In the genomic region with DNA sequence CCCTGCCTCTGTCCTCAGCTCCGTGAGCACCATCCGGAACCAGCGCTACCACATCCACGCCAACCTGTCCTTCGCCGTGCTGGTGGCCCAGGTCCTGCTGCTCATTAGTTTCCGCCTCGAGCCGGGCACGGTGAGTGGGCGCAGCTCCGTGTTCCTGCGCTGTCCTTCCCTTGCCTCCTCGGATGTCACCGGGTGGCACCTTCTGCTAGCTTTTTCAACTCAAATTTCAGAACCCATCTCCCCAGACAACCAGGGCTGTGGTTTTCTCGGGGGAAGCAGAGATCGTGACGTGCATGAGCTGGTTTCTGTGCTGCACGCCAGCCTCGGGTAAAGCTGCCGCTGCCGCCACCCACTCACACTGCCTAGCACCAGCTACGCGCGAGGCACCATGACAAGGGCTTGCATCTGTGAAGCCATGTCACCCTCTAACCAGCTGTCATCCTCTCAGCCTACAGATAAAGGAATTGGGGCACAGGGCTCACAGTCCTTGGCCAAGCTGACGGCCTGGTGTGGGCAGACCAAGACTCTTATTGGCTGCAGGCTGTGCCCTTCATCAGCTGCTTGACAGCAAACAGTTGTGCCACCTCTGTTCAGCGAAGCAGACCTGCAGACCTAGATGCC, we compare ENCODE assay signal across 1 cellular context.
A peak's percentile ranks its signal among the peaks of the same experiment; 100 is the strongest.
TF ChIP-seq lines count a peak whose summit lies in the region.

No MANE protein-coding gene starts in this region.

TF ChIP-seq in GM12878, 131 proteins besides CTCF, POLR2A, EP300 and RAD21:
- TF ChIP-seq, protein P1, sequence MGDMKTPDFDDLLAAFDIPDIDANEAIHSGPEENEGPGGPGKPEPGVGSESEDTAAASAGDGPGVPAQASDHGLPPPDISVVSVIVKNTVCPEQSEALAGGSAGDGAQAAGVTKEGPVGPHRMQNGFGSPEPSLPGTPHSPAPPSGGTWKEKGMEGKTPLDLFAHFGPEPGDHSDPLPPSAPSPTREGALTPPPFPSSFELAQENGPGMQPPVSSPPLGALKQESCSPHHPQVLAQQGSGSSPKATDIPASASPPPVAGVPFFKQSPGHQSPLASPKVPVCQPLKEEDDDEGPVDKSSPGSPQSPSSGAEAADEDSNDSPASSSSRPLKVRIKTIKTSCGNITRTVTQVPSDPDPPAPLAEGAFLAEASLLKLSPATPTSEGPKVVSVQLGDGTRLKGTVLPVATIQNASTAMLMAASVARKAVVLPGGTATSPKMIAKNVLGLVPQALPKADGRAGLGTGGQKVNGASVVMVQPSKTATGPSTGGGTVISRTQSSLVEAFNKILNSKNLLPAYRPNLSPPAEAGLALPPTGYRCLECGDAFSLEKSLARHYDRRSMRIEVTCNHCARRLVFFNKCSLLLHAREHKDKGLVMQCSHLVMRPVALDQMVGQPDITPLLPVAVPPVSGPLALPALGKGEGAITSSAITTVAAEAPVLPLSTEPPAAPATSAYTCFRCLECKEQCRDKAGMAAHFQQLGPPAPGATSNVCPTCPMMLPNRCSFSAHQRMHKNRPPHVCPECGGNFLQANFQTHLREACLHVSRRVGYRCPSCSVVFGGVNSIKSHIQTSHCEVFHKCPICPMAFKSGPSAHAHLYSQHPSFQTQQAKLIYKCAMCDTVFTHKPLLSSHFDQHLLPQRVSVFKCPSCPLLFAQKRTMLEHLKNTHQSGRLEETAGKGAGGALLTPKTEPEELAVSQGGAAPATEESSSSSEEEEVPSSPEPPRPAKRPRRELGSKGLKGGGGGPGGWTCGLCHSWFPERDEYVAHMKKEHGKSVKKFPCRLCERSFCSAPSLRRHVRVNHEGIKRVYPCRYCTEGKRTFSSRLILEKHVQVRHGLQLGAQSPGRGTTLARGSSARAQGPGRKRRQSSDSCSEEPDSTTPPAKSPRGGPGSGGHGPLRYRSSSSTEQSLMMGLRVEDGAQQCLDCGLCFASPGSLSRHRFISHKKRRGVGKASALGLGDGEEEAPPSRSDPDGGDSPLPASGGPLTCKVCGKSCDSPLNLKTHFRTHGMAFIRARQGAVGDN (IDR thresholded peaks at IDR 0.05): peak; percentile 86
- TF ChIP-seq, protein P2, sequence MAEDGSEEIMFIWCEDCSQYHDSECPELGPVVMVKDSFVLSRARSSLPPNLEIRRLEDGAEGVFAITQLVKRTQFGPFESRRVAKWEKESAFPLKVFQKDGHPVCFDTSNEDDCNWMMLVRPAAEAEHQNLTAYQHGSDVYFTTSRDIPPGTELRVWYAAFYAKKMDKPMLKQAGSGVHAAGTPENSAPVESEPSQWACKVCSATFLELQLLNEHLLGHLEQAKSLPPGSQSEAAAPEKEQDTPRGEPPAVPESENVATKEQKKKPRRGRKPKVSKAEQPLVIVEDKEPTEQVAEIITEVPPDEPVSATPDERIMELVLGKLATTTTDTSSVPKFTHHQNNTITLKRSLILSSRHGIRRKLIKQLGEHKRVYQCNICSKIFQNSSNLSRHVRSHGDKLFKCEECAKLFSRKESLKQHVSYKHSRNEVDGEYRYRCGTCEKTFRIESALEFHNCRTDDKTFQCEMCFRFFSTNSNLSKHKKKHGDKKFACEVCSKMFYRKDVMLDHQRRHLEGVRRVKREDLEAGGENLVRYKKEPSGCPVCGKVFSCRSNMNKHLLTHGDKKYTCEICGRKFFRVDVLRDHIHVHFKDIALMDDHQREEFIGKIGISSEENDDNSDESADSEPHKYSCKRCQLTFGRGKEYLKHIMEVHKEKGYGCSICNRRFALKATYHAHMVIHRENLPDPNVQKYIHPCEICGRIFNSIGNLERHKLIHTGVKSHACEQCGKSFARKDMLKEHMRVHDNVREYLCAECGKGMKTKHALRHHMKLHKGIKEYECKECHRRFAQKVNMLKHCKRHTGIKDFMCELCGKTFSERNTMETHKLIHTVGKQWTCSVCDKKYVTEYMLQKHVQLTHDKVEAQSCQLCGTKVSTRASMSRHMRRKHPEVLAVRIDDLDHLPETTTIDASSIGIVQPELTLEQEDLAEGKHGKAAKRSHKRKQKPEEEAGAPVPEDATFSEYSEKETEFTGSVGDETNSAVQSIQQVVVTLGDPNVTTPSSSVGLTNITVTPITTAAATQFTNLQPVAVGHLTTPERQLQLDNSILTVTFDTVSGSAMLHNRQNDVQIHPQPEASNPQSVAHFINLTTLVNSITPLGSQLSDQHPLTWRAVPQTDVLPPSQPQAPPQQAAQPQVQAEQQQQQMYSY (CRISPR knock-in tag; IDR thresholded peaks at IDR 0.05): no peak
- TF ChIP-seq BHLHE40 (IDR thresholded peaks at IDR 0.05; ENCODE audit: borderline replicate concordance in 1 of 2, low read depth in 2 of 2, low read length in 1 of 2) (peak in 1 of 2 experiments; percentile 70; a peak in 2 of 4 replicates), MTA2 (IDR thresholded peaks at IDR 0.05; ENCODE audit: low read depth) (0 out of 2 replicates have a peak, but pooled peaks have one; percentile 18), IKZF1 (conservative IDR thresholded peaks at IDR 0.05) (0 out of 2 replicates have a peak, but pooled peaks have one; percentile 24), RELA (IDR thresholded peaks at IDR 0.05; ENCODE audit: borderline replicate concordance, partially characterized antibody) (no peak), SUZ12 (IDR thresholded peaks at IDR 0.05; ENCODE audit: unreplicated experiment) (no peak), RCOR1 (conservative IDR thresholded peaks at IDR 0.05; ENCODE audit: low read depth, low read length) (no peak), HDGF (IDR thresholded peaks at IDR 0.05) (no peak), LARP7 (IDR thresholded peaks at IDR 0.05) (no peak), SUPT20H (IDR thresholded peaks at IDR 0.05; ENCODE audit: borderline replicate concordance, control insufficient read depth, low read depth, low read length) (no peak), DPF2 (IDR thresholded peaks at IDR 0.05) (0 out of 2 replicates have a peak, but pooled peaks have one; percentile 30), TCF12 (IDR thresholded peaks at IDR 0.05; ENCODE audit: low read depth, low read length) (peak; percentile 24; the same call in 1 of the 2 replicates), BCL11A (IDR thresholded peaks at IDR 0.05; ENCODE audit: low read depth, low read length) (no peak), ZNF384 (IDR thresholded peaks at IDR 0.05; ENCODE audit: borderline replicate concordance, low read depth, low read length) (no peak), RUNX3 (IDR thresholded peaks at IDR 0.05; ENCODE audit: low read length) (no peak), ZBED1 (IDR thresholded peaks at IDR 0.05; ENCODE audit: borderline replicate concordance) (no peak), ZSCAN29 (IDR thresholded peaks at IDR 0.05) (no peak), NR2F1 (conservative IDR thresholded peaks at IDR 0.05) (no peak), CHD2 (IDR thresholded peaks at IDR 0.05; ENCODE audit: borderline replicate concordance, low read depth, low read length) (no peak), SPI1 (IDR thresholded peaks at IDR 0.05; ENCODE audit: borderline replicate concordance, insufficient read depth, low read depth, low read length) (no peak)
- TF ChIP-seq, protein P3, sequence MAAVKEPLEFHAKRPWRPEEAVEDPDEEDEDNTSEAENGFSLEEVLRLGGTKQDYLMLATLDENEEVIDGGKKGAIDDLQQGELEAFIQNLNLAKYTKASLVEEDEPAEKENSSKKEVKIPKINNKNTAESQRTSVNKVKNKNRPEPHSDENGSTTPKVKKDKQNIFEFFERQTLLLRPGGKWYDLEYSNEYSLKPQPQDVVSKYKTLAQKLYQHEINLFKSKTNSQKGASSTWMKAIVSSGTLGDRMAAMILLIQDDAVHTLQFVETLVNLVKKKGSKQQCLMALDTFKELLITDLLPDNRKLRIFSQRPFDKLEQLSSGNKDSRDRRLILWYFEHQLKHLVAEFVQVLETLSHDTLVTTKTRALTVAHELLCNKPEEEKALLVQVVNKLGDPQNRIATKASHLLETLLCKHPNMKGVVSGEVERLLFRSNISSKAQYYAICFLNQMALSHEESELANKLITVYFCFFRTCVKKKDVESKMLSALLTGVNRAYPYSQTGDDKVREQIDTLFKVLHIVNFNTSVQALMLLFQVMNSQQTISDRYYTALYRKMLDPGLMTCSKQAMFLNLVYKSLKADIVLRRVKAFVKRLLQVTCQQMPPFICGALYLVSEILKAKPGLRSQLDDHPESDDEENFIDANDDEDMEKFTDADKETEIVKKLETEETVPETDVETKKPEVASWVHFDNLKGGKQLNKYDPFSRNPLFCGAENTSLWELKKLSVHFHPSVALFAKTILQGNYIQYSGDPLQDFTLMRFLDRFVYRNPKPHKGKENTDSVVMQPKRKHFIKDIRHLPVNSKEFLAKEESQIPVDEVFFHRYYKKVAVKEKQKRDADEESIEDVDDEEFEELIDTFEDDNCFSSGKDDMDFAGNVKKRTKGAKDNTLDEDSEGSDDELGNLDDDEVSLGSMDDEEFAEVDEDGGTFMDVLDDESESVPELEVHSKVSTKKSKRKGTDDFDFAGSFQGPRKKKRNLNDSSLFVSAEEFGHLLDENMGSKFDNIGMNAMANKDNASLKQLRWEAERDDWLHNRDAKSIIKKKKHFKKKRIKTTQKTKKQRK (IDR thresholded peaks at IDR 0.05; ENCODE audit: low read depth, low read length): no peak
- TF ChIP-seq, protein P4, sequence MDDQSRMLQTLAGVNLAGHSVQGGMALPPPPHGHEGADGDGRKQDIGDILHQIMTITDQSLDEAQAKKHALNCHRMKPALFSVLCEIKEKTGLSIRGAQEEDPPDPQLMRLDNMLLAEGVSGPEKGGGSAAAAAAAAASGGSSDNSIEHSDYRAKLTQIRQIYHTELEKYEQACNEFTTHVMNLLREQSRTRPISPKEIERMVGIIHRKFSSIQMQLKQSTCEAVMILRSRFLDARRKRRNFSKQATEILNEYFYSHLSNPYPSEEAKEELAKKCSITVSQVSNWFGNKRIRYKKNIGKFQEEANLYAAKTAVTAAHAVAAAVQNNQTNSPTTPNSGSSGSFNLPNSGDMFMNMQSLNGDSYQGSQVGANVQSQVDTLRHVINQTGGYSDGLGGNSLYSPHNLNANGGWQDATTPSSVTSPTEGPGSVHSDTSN (IDR thresholded peaks at IDR 0.05; ENCODE audit: insufficient replicate concordance, low read depth, low read length): no peak
- TF ChIP-seq, protein P5, sequence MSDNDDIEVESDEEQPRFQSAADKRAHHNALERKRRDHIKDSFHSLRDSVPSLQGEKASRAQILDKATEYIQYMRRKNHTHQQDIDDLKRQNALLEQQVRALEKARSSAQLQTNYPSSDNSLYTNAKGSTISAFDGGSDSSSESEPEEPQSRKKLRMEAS (IDR thresholded peaks at IDR 0.05; ENCODE audit: low read depth, low read length): no peak
- TF ChIP-seq, protein P6, sequence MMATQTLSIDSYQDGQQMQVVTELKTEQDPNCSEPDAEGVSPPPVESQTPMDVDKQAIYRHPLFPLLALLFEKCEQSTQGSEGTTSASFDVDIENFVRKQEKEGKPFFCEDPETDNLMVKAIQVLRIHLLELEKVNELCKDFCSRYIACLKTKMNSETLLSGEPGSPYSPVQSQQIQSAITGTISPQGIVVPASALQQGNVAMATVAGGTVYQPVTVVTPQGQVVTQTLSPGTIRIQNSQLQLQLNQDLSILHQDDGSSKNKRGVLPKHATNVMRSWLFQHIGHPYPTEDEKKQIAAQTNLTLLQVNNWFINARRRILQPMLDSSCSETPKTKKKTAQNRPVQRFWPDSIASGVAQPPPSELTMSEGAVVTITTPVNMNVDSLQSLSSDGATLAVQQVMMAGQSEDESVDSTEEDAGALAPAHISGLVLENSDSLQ (IDR thresholded peaks at IDR 0.05): peak; percentile 69
- TF ChIP-seq, protein P7, sequence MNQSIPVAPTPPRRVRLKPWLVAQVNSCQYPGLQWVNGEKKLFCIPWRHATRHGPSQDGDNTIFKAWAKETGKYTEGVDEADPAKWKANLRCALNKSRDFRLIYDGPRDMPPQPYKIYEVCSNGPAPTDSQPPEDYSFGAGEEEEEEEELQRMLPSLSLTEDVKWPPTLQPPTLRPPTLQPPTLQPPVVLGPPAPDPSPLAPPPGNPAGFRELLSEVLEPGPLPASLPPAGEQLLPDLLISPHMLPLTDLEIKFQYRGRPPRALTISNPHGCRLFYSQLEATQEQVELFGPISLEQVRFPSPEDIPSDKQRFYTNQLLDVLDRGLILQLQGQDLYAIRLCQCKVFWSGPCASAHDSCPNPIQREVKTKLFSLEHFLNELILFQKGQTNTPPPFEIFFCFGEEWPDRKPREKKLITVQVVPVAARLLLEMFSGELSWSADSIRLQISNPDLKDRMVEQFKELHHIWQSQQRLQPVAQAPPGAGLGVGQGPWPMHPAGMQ (IDR thresholded peaks at IDR 0.05; ENCODE audit: borderline replicate concordance): no peak
- TF ChIP-seq, protein P8, sequence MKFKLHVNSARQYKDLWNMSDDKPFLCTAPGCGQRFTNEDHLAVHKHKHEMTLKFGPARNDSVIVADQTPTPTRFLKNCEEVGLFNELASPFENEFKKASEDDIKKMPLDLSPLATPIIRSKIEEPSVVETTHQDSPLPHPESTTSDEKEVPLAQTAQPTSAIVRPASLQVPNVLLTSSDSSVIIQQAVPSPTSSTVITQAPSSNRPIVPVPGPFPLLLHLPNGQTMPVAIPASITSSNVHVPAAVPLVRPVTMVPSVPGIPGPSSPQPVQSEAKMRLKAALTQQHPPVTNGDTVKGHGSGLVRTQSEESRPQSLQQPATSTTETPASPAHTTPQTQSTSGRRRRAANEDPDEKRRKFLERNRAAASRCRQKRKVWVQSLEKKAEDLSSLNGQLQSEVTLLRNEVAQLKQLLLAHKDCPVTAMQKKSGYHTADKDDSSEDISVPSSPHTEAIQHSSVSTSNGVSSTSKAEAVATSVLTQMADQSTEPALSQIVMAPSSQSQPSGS (IDR thresholded peaks at IDR 0.05; ENCODE audit: low read length): no peak
- TF ChIP-seq, protein P9, sequence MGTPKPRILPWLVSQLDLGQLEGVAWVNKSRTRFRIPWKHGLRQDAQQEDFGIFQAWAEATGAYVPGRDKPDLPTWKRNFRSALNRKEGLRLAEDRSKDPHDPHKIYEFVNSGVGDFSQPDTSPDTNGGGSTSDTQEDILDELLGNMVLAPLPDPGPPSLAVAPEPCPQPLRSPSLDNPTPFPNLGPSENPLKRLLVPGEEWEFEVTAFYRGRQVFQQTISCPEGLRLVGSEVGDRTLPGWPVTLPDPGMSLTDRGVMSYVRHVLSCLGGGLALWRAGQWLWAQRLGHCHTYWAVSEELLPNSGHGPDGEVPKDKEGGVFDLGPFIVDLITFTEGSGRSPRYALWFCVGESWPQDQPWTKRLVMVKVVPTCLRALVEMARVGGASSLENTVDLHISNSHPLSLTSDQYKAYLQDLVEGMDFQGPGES (IDR thresholded peaks at IDR 0.05): no peak
TF ChIP-seq in GM12878: peak in this region for 7.
